In the genomic region with DNA sequence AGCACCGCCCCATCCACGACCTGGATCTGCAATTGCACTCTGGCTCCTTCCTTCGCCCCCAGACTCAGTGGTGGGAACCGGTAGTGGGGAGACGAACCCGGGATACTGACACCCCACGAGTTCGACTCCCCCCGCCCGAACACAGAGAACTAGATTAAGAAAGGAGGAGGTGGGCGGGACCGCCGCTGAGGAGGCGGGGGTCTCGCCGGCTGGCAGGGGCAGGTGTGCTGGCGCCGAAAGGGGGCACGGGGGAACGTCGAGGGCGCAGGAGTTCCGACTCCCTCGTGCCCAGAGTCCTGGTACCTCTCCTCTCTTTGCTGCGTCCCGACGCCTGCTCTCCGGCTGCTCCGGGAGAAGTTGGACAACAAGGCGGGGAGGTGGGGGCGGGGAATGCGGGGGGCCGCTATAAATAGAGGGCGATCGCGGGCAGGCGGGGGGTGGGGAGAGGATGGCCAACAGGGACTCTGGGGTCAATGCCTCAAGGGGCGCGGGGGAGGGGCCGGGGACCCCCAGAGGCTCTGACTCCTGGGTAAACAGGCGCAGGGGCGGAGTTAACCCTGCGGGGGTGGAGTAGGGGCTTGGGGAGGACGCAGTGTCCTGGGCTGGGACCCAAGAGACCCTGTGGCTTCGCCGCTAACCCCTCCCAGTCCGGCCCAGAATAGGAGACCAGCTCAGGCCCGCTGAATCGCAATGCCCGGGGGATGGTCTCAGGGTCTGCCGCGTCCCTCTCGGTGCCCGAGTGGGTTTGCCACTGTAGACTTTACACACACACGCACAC, we compare ENCODE assay signal across 8 cellular contexts. TPM values are rescaled to one million over a fixed set of nuclear protein-coding genes. Genes with fewer than 3 reads are reported as not detected.
DNase-seq lines count a peak whose midpoint lies in the region; ATAC-seq and TF ChIP-seq lines count a peak whose summit lies in the region.

No MANE protein-coding gene starts in this region.

- no peaks in the 10 kb centered on the region for H4K20me1 ChIP-seq in MM.1S (ENCODE audit: insufficient read depth, low read length)

- H3K27me3 ChIP-seq in A673 (replicated peaks; ENCODE audit: insufficient read depth, low read depth, low read length, poor library complexity): no peaks in the 10 kb centered on the region
- H3K27me3 ChIP-seq in MM.1S (replicated peaks; ENCODE audit: insufficient read depth, low read length): no peaks in the 10 kb centered on the region
- no peaks in the 10 kb centered on the region for H3K27me3 ChIP-seq in mesendoderm (ENCODE audit: insufficient read depth, low read length, poor library complexity)
- H3K27me3 ChIP-seq in thymus (ENCODE audit: control insufficient read depth, insufficient read depth): peaks cover 17% of the 10 kb centered on the region

- H2AK5ac ChIP-seq in mesendoderm (ENCODE audit: low read length): no peak overlapping the region

- H3K9ac ChIP-seq in MM.1S (ENCODE audit: low read length): no peak overlapping the region
- peak overlapping the region; percentile 60 for H3K9ac ChIP-seq in mesendoderm (ENCODE audit: low read length)

- ATAC-seq in GM18517 (IDR thresholded peaks at IDR 0.05; ENCODE audit: unreplicated experiment) (no peak), HG03045 (IDR thresholded peaks at IDR 0.05; ENCODE audit: unreplicated experiment) (no peak)

- H3K56ac ChIP-seq in mesendoderm (ENCODE audit: low read length): peak overlapping the region; percentile 82

- H3K79me2 ChIP-seq in MM.1S (ENCODE audit: low read length): no peaks in the 10 kb centered on the region
- H3K79me2 ChIP-seq in mesendoderm (ENCODE audit: control insufficient read depth, insufficient read depth, low read length): no peaks in the 10 kb centered on the region

- H3K4me3 ChIP-seq in A673 (ENCODE audit: low read depth, low read length, poor library complexity, severe bottlenecking) (peak overlapping the region; percentile 73), MM.1S (ENCODE audit: low read length) (peak overlapping the region; percentile 50; the same call in 1 of the 2 replicates), mesendoderm (ENCODE audit: low read length) (peak overlapping the region; percentile 18), thymus (ENCODE audit: low read length) (peak overlapping the region; percentile 68)

- peak overlapping the region; percentile 52 for H3K4me2 ChIP-seq in MM.1S (ENCODE audit: low read depth, low read length)
- peak overlapping the region; percentile 26 for H3K4me2 ChIP-seq in mesendoderm (ENCODE audit: low read length)

- H3K79me1 ChIP-seq in mesendoderm (ENCODE audit: low read length): no peaks in the 10 kb centered on the region

- H3F3A ChIP-seq in MM.1S (ENCODE audit: insufficient read depth, low read length): no peaks in the 10 kb centered on the region

- peak overlapping the region; percentile 68 for H3K18ac ChIP-seq in mesendoderm (ENCODE audit: low read length)

- DNase-seq in A673 (ENCODE audit: low spot score): peak; percentile 26
- DNase-seq in MM.1S: no peak
- peak; percentile 23 for DNase-seq in effector CD8-positive, alpha-beta T cell (lab: John Stamatoyannopoulos, UW)
- peak; percentile 82 for DNase-seq in mesendoderm
- no peak for DNase-seq in COLO668 (lab: John Stamatoyannopoulos, UW; ENCODE audit: unreplicated experiment)

- no peak for TF ChIP-seq CTCF in A673 (conservative IDR thresholded peaks at IDR 0.05; ENCODE audit: low read depth, low read length)
- no peak for TF ChIP-seq CTCF in MM.1S (IDR thresholded peaks at IDR 0.05; ENCODE audit: low read length)

- H3K9me2 ChIP-seq in MM.1S (replicated peaks; ENCODE audit: insufficient read depth, low read length): no peaks in the 10 kb centered on the region

- CTCF ChIA-PET in A673 (lab: Charles Lee): no interaction called here

- no peaks in the 10 kb centered on the region for H3K9me3 ChIP-seq in A673 (ENCODE audit: low read depth, low read length, poor library complexity, severe bottlenecking)
- no peaks in the 10 kb centered on the region for H3K9me3 ChIP-seq in MM.1S (replicated peaks; ENCODE audit: insufficient read depth, low read length)
- no peaks in the 10 kb centered on the region for H3K9me3 ChIP-seq in thymus (ENCODE audit: control insufficient read depth)

- H3K36me3 ChIP-seq in A673 (ENCODE audit: insufficient read depth, low read length, poor library complexity, severe bottlenecking) (no peaks in the 10 kb centered on the region), MM.1S (replicated peaks; ENCODE audit: insufficient read depth, low read length) (no peaks in the 10 kb centered on the region), mesendoderm (ENCODE audit: control insufficient read depth, insufficient read depth, low read length) (no peaks in the 10 kb centered on the region), thymus (ENCODE audit: control insufficient read depth, insufficient read depth) (no peaks in the 10 kb centered on the region)

- H3K27ac ChIP-seq in A673 (ENCODE audit: low read depth, low read length, poor library complexity, severe bottlenecking) (no peak overlapping the region), MM.1S (ENCODE audit: low read length) (no peak overlapping the region), mesendoderm (ENCODE audit: low read depth, low read length) (peak overlapping the region; percentile 29), thymus (ENCODE audit: low read depth) (peak overlapping the region; percentile 9)

- peak overlapping the region; percentile 28 for H3K4ac ChIP-seq in mesendoderm (ENCODE audit: low read depth, low read length)

- peak overlapping the region; percentile 24 for H2BK5ac ChIP-seq in mesendoderm (ENCODE audit: low read length)

- intact Hi-C loops in A673 (cut with micrococcal nuclease; ENCODE audit: unreplicated experiment): no loop called here

- no CpG with 5 or more reads among the region's 55 CpGs for WGBS in mesendoderm (ENCODE audit: extremely low coverage, insufficient coverage, low lambda C conversion rate)
- 17% methylated on average over 55 of the region's 55 CpGs for WGBS in thymus

- POLR2A ChIA-PET in A673 (lab: Charles Lee; ENCODE audit: low non-redundant PET): no interaction called here

- H2BK120ac ChIP-seq in mesendoderm (ENCODE audit: low read depth, low read length): no peak overlapping the region

- no peak overlapping the region for H3K23ac ChIP-seq in mesendoderm (ENCODE audit: low read length)

- H2BK15ac ChIP-seq in mesendoderm (replicated peaks; ENCODE audit: low read depth): no peak overlapping the region

- H3K4me1 ChIP-seq in A673 (ENCODE audit: insufficient read depth, low read length, poor library complexity, severe bottlenecking) (peaks cover 5% of the 10 kb centered on the region), MM.1S (ENCODE audit: low read length) (no peaks in the 10 kb centered on the region), mesendoderm (ENCODE audit: control insufficient read depth, low read depth, low read length) (peaks cover 9% of the 10 kb centered on the region), thymus (ENCODE audit: control insufficient read depth, insufficient read depth, low read length) (peaks cover 7% of the 10 kb centered on the region)

- no peak overlapping the region for H4K5ac ChIP-seq in mesendoderm (ENCODE audit: low read length)

- BruUV-seq in A673 (replicated peaks; lab: Mats Ljungman, UMichigan): no TSS peak

- H2AFZ ChIP-seq in MM.1S (ENCODE audit: low read length): peak overlapping the region; percentile 38; the same call in 1 of the 2 replicates

- H4K8ac ChIP-seq in mesendoderm (ENCODE audit: low read depth, low read length): no peak overlapping the region

RNA-seq across cellular contexts. Expression of a gene that starts 0.7 kb away (rescaled TPM):
- 8.0 and 17.1 TPM in 2 replicates for total RNA-seq in A673 (2021)
- 22.2 TPM for polyA plus RNA-seq in mesendoderm (2013, experiment 1 of 2)
- 22.7 TPM for polyA plus RNA-seq in mesendoderm (2013, experiment 2 of 2)
- 77.8 TPM for polyA plus RNA-seq in thymus

RNA-seq across cellular contexts. Expression of a gene that starts 4.5 kb away (rescaled TPM):
- not detected in 2 replicates for total RNA-seq in A673 (2021)
- polyA plus RNA-seq in mesendoderm (2013, experiment 1 of 2): 0.06 TPM
- polyA plus RNA-seq in mesendoderm (2013, experiment 2 of 2): not detected
- polyA plus RNA-seq in thymus: 0.30 TPM

RNA-seq across cellular contexts. Expression of a gene that starts 9.0 kb away (rescaled TPM):
- not detected in 2 replicates for total RNA-seq in A673 (2021)
- not detected for polyA plus RNA-seq in mesendoderm (2013, experiment 1 of 2)
- polyA plus RNA-seq in mesendoderm (2013, experiment 2 of 2): not detected
- not detected for polyA plus RNA-seq in thymus

RNA-seq across cellular contexts. Expression of a gene that starts 16.6 kb away (rescaled TPM):
- total RNA-seq in A673 (2021): not detected in 2 replicates
- polyA plus RNA-seq in mesendoderm (2013, experiment 1 of 2): not detected
- not detected for polyA plus RNA-seq in mesendoderm (2013, experiment 2 of 2)
- 1.6 TPM for polyA plus RNA-seq in thymus

RNA-seq across cellular contexts. Expression of a gene that starts 26.5 kb away (rescaled TPM):
- total RNA-seq in A673 (2021): not detected in 2 replicates
- polyA plus RNA-seq in mesendoderm (2013, experiment 1 of 2): 0.03 TPM
- 0.04 TPM for polyA plus RNA-seq in mesendoderm (2013, experiment 2 of 2)
- polyA plus RNA-seq in thymus: 7.0 TPM

Comparison
In these comparisons a context has a peak if more than half of its experiments do, and no peak if none do; other contexts are left out.
1. DNase-seq: peak in A673 (single experiment), effector CD8-positive, alpha-beta T cell (single experiment) and mesendoderm (single experiment); none in MM.1S (single experiment) and COLO668 (single experiment).
2. H3K27ac ChIP-seq: peak in mesendoderm (single experiment) and thymus (single experiment); none in A673 (single experiment) and MM.1S (single experiment).
3. H3K4me3 ChIP-seq: peak in every context shown above with its lines; median percentile 73 in A673; 68 in thymus; 50 in MM.1S; 18 in mesendoderm.